ENCODE assay signal across 1 cellular context in the genomic region with DNA sequence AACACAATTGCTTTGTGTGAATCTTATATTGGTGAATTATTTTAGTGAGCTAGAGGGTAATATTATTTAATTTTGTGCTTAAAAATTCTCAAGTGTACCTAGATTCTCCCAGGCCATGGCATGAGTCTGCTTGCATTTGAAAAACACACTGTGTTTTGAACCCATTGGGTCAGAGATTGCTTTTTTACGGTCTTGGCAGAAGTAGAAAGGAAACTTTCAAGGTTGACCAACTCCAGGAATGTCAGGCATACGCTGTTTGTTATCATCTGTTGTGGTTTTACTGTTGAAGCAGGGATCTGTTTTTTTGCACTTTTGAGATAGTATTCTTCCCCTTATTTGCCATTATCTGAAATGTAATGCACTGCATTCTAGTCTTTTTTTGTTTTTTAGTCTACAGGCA.
TF ChIP-seq lines count a peak whose summit lies in the region.

No MANE protein-coding gene starts in this region.

TF ChIP-seq in H1, 55 proteins besides CTCF, POLR2A, EP300 and RAD21:
- TF ChIP-seq KDM1A (IDR thresholded peaks at IDR 0.05; ENCODE audit: borderline replicate concordance, low read length) (no peak), ZNF274 (IDR thresholded peaks at IDR 0.05; ENCODE audit: borderline replicate concordance, extremely low read depth, low read length) (no peak), NRF1 (IDR thresholded peaks at IDR 0.05; ENCODE audit: low read depth, low read length) (no peak), FOSL1 (IDR thresholded peaks at IDR 0.05; ENCODE audit: insufficient read depth, low read depth, low read length) (no peak), HDAC2 (IDR thresholded peaks at IDR 0.05; ENCODE audit: borderline replicate concordance in 1 of 2, low read depth in 2 of 2, low read length in 2 of 2) (no peak), YY1 (IDR thresholded peaks at IDR 0.05; ENCODE audit: low read depth, low read length) (no peak)
- TF ChIP-seq, protein P1, sequence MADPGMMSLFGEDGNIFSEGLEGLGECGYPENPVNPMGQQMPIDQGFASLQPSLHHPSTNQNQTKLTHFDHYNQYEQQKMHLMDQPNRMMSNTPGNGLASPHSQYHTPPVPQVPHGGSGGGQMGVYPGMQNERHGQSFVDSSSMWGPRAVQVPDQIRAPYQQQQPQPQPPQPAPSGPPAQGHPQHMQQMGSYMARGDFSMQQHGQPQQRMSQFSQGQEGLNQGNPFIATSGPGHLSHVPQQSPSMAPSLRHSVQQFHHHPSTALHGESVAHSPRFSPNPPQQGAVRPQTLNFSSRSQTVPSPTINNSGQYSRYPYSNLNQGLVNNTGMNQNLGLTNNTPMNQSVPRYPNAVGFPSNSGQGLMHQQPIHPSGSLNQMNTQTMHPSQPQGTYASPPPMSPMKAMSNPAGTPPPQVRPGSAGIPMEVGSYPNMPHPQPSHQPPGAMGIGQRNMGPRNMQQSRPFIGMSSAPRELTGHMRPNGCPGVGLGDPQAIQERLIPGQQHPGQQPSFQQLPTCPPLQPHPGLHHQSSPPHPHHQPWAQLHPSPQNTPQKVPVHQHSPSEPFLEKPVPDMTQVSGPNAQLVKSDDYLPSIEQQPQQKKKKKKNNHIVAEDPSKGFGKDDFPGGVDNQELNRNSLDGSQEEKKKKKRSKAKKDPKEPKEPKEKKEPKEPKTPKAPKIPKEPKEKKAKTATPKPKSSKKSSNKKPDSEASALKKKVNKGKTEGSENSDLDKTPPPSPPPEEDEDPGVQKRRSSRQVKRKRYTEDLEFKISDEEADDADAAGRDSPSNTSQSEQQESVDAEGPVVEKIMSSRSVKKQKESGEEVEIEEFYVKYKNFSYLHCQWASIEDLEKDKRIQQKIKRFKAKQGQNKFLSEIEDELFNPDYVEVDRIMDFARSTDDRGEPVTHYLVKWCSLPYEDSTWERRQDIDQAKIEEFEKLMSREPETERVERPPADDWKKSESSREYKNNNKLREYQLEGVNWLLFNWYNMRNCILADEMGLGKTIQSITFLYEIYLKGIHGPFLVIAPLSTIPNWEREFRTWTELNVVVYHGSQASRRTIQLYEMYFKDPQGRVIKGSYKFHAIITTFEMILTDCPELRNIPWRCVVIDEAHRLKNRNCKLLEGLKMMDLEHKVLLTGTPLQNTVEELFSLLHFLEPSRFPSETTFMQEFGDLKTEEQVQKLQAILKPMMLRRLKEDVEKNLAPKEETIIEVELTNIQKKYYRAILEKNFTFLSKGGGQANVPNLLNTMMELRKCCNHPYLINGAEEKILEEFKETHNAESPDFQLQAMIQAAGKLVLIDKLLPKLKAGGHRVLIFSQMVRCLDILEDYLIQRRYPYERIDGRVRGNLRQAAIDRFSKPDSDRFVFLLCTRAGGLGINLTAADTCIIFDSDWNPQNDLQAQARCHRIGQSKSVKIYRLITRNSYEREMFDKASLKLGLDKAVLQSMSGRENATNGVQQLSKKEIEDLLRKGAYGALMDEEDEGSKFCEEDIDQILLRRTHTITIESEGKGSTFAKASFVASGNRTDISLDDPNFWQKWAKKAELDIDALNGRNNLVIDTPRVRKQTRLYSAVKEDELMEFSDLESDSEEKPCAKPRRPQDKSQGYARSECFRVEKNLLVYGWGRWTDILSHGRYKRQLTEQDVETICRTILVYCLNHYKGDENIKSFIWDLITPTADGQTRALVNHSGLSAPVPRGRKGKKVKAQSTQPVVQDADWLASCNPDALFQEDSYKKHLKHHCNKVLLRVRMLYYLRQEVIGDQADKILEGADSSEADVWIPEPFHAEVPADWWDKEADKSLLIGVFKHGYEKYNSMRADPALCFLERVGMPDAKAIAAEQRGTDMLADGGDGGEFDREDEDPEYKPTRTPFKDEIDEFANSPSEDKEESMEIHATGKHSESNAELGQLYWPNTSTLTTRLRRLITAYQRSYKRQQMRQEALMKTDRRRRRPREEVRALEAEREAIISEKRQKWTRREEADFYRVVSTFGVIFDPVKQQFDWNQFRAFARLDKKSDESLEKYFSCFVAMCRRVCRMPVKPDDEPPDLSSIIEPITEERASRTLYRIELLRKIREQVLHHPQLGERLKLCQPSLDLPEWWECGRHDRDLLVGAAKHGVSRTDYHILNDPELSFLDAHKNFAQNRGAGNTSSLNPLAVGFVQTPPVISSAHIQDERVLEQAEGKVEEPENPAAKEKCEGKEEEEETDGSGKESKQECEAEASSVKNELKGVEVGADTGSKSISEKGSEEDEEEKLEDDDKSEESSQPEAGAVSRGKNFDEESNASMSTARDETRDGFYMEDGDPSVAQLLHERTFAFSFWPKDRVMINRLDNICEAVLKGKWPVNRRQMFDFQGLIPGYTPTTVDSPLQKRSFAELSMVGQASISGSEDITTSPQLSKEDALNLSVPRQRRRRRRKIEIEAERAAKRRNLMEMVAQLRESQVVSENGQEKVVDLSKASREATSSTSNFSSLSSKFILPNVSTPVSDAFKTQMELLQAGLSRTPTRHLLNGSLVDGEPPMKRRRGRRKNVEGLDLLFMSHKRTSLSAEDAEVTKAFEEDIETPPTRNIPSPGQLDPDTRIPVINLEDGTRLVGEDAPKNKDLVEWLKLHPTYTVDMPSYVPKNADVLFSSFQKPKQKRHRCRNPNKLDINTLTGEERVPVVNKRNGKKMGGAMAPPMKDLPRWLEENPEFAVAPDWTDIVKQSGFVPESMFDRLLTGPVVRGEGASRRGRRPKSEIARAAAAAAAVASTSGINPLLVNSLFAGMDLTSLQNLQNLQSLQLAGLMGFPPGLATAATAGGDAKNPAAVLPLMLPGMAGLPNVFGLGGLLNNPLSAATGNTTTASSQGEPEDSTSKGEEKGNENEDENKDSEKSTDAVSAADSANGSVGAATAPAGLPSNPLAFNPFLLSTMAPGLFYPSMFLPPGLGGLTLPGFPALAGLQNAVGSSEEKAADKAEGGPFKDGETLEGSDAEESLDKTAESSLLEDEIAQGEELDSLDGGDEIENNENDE (IDR thresholded peaks at IDR 0.05; ENCODE audit: insufficient replicate concordance, low read length) = no peak
- TF ChIP-seq, protein P2, sequence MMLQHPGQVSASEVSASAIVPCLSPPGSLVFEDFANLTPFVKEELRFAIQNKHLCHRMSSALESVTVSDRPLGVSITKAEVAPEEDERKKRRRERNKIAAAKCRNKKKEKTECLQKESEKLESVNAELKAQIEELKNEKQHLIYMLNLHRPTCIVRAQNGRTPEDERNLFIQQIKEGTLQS (IDR thresholded peaks at IDR 0.05; ENCODE audit: insufficient read depth, low read depth, low read length) = no peak
TF ChIP-seq in H1: peak in this region for 0.
